Comparison of ENCODE assay signal across 36 cellular contexts in the genomic region with DNA sequence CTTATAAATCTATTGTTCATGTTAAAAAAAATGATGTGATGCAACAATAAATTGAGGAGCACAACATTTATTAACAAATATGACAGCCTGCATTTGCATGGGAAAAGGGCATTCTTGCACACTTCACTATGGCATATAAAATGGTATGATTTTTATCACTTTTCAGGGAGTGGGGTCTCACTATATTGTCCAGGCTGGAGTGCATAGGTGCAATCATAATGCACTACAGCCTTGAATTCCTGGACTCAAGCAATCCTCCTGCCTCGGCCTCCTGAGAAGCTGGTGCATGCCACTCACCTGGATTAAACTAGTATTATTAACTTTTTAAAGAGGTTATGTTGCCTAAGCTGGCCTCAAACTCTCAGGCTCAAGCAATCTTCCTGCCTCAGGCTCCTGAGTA.
"Had no signal": no experiment of that assay in that cellular context is flagged by ENCODE, and none has a peak within 500 bp of the region (broad histone marks: within the 10 kb centered on the region; RNA-seq: fewer than 3 reads in every experiment).

No MANE protein-coding gene starts in this region.

- FAIRE-seq: bronchial epithelial cell, TTC549 had no signal

- ATAC-seq: activated CD4-positive, alpha-beta T cell treated with anti-CD3 and anti-CD28 coated beads for 36 hours; activated CD4-positive, CD25-positive, alpha-beta regulatory T cell treated with anti-CD3 and anti-CD28 coated beads, Interleukin-2, amount 50 U/mL, for 24 hours; activated naive CD8-positive, alpha-beta T cell treated with anti-CD3 and anti-CD28 coated beads, Interleukin-2, amount 50 U/mL, for 24 hours had no signal

- H3K4me1 Mint-ChIP-seq: activated CD4-positive, alpha-beta T cell treated with anti-CD3 and anti-CD28 coated beads for 36 hours; activated naive CD4-positive, alpha-beta T cell treated with anti-CD3 and anti-CD28 coated beads, Interleukin-2, amount 10 ng/mL, durations not matched to agents 7 days and 5 days; activated naive CD4-positive, alpha-beta T cell treated with anti-CD3 and anti-CD28 coated beads, Interleukin-2, amount 50 U/mL, for 24 hours; activated naive CD8-positive, alpha-beta T cell treated with anti-CD3 and anti-CD28 coated beads, Interleukin-2, amount 50 U/mL, for 24 hours; brain; central memory CD8-positive, alpha-beta T cell had no signal

- H3K4me3 ChIP-seq: ascending aorta, cardiac muscle cell had no signal

- H3K4me1 ChIP-seq: ascending aorta had no signal

- H3K4me3 Mint-ChIP-seq: activated CD4-positive, alpha-beta memory T cell treated with anti-CD3 and anti-CD28 coated beads, Interleukin-2, amount 10 ng/mL, durations not matched to agents 7 days and 5 days; activated CD4-positive, alpha-beta T cell treated with anti-CD3 and anti-CD28 coated beads for 36 hours; activated CD4-positive, alpha-beta T cell treated with anti-CD3 and anti-CD28 coated beads, Interleukin-2, amount 10 ng/mL, durations not matched to agents 7 days and 5 days; activated CD8-positive, alpha-beta T cell treated with anti-CD3 and anti-CD28 coated beads, Interleukin-2, amount 10 ng/mL, durations not matched to agents 7 days and 5 days; activated naive CD4-positive, alpha-beta T cell treated with anti-CD3 and anti-CD28 coated beads, Interleukin-2, amount 10 ng/mL, durations not matched to agents 7 days and 5 days; activated naive CD4-positive, alpha-beta T cell treated with anti-CD3 and anti-CD28 coated beads, Interleukin-2, amount 50 U/mL, for 24 hours; activated naive CD8-positive, alpha-beta T cell; activated naive CD8-positive, alpha-beta T cell treated with anti-CD3 and anti-CD28 coated beads, Interleukin-2, amount 10 ng/mL, durations not matched to agents 7 days and 5 days; activated naive CD8-positive, alpha-beta T cell treated with anti-CD3 and anti-CD28 coated beads, Interleukin-2, amount 50 U/mL, for 24 hours; activated T-cell treated with anti-CD3 and anti-CD28 coated beads, Interleukin-2, amount 50 U/mL, for 24 hours; brain; central memory CD8-positive, alpha-beta T cell; T-helper 1 cell treated with Interleukin-12 subunit alpha and Interleukin-12 subunit beta and Interleukin-4 antibody, amounts not matched to agents 30 μg/mL and 1 μg/mL, for 36 hours; T-helper 2 cell treated with Interferon-gamma antibody and Interleukin-4, amounts not matched to agents 5 μg/mL and 100 μg/mL, for 36 hours had no signal

- H3K27me3 ChIP-seq: ascending aorta, cardiac muscle cell had no signal

- H3K9me3 Mint-ChIP-seq: activated CD4-positive, alpha-beta memory T cell treated with anti-CD3 and anti-CD28 coated beads, Interleukin-2, amount 10 ng/mL, durations not matched to agents 7 days and 5 days; activated CD4-positive, alpha-beta T cell treated with anti-CD3 and anti-CD28 coated beads, Interleukin-2, amount 10 ng/mL, durations not matched to agents 7 days and 5 days; activated naive CD4-positive, alpha-beta T cell treated with anti-CD3 and anti-CD28 coated beads, Interleukin-2, amount 10 ng/mL, durations not matched to agents 7 days and 5 days; activated naive CD4-positive, alpha-beta T cell treated with anti-CD3 and anti-CD28 coated beads, Interleukin-2, amount 50 U/mL, for 24 hours; activated naive CD8-positive, alpha-beta T cell treated with anti-CD3 and anti-CD28 coated beads, Interleukin-2, amount 10 ng/mL, durations not matched to agents 7 days and 5 days; activated naive CD8-positive, alpha-beta T cell treated with anti-CD3 and anti-CD28 coated beads, Interleukin-2, amount 50 U/mL, for 24 hours; activated T-cell treated with anti-CD3 and anti-CD28 coated beads, Interleukin-2, amount 50 U/mL, for 24 hours; activated T-helper 2 cell treated with anti-CD3 and anti-CD28 coated beads, Interferon-gamma antibody, Interleukin-2, Interleukin-4, amounts not matched to agents 10 μg/mL and 5 μg/mL and 100 μg/mL, durations not matched to agents 14 hours and 24 hours and 36 hours; brain; central memory CD8-positive, alpha-beta T cell; T-helper 1 cell treated with Interleukin-12 subunit alpha and Interleukin-12 subunit beta and Interleukin-4 antibody, amounts not matched to agents 30 μg/mL and 1 μg/mL, for 36 hours; T-helper 2 cell treated with Interferon-gamma antibody and Interleukin-4, amounts not matched to agents 5 μg/mL and 100 μg/mL, for 36 hours had no signal

- H3K27me3 Mint-ChIP-seq: activated CD4-positive, alpha-beta memory T cell treated with anti-CD3 and anti-CD28 coated beads, Interleukin-2, amount 10 ng/mL, durations not matched to agents 7 days and 5 days; activated CD4-positive, alpha-beta T cell treated with anti-CD3 and anti-CD28 coated beads for 36 hours; activated CD4-positive, alpha-beta T cell treated with anti-CD3 and anti-CD28 coated beads, Interleukin-2, amount 10 ng/mL, durations not matched to agents 7 days and 5 days; activated naive CD4-positive, alpha-beta T cell treated with anti-CD3 and anti-CD28 coated beads, Interleukin-2, amount 10 ng/mL, durations not matched to agents 7 days and 5 days; activated naive CD4-positive, alpha-beta T cell treated with anti-CD3 and anti-CD28 coated beads, Interleukin-2, amount 50 U/mL, for 24 hours; activated naive CD8-positive, alpha-beta T cell; activated naive CD8-positive, alpha-beta T cell treated with anti-CD3 and anti-CD28 coated beads, Interleukin-2, amount 10 ng/mL, durations not matched to agents 7 days and 5 days; activated naive CD8-positive, alpha-beta T cell treated with anti-CD3 and anti-CD28 coated beads, Interleukin-2, amount 50 U/mL, for 24 hours; activated T-cell treated with anti-CD3 and anti-CD28 coated beads, Interleukin-2, amount 50 U/mL, for 24 hours; brain; central memory CD8-positive, alpha-beta T cell had no signal

- H3K27ac ChIP-seq: ascending aorta, cardiac muscle cell, VCaP had no signal

- H3K27ac Mint-ChIP-seq: activated CD4-positive, alpha-beta memory T cell treated with anti-CD3 and anti-CD28 coated beads, Interleukin-2, amount 10 ng/mL, durations not matched to agents 7 days and 5 days; activated CD4-positive, alpha-beta T cell treated with anti-CD3 and anti-CD28 coated beads for 36 hours; activated naive CD4-positive, alpha-beta T cell treated with anti-CD3 and anti-CD28 coated beads, Interleukin-2, amount 10 ng/mL, durations not matched to agents 7 days and 5 days; activated naive CD8-positive, alpha-beta T cell; activated naive CD8-positive, alpha-beta T cell treated with anti-CD3 and anti-CD28 coated beads, Interleukin-2, amount 10 ng/mL, durations not matched to agents 7 days and 5 days; activated naive CD8-positive, alpha-beta T cell treated with anti-CD3 and anti-CD28 coated beads, Interleukin-2, amount 50 U/mL, for 24 hours; activated T-cell treated with anti-CD3 and anti-CD28 coated beads, Interleukin-2, amount 50 U/mL, for 24 hours; activated T-helper 2 cell treated with anti-CD3 and anti-CD28 coated beads, Interferon-gamma antibody, Interleukin-2, Interleukin-4, amounts not matched to agents 10 μg/mL and 5 μg/mL and 100 μg/mL, durations not matched to agents 14 hours and 24 hours and 36 hours; brain; T-helper 1 cell treated with Interleukin-12 subunit alpha and Interleukin-12 subunit beta and Interleukin-4 antibody, amounts not matched to agents 30 μg/mL and 1 μg/mL, for 36 hours; T-helper 2 cell treated with Interferon-gamma antibody and Interleukin-4, amounts not matched to agents 5 μg/mL and 100 μg/mL, for 36 hours had no signal

- H3K9me3 ChIP-seq: ascending aorta had no signal

- DNase-seq: activated CD4-positive, alpha-beta memory T cell treated with anti-CD3 and anti-CD28 coated beads, Interleukin-2, amount 10 ng/mL, durations not matched to agents 7 days and 5 days; activated CD4-positive, alpha-beta T cell treated with anti-CD3 and anti-CD28 coated beads for 1 hour; activated CD4-positive, alpha-beta T cell treated with anti-CD3 and anti-CD28 coated beads for 36 hours; activated CD4-positive, alpha-beta T cell treated with anti-CD3 and anti-CD28 coated beads for 48 hours; activated CD4-positive, alpha-beta T cell treated with anti-CD3 and anti-CD28 coated beads, Interleukin-2, amount 10 ng/mL, durations not matched to agents 7 days and 5 days; activated CD4-positive, alpha-beta T cell treated with anti-CD3 and anti-CD28 coated beads, Interleukin-2, amount 50 U/mL, for 48 hours; activated CD4-positive, CD25-positive, alpha-beta regulatory T cell; activated CD8-positive, alpha-beta memory T cell treated with anti-CD3 and anti-CD28 coated beads, Interleukin-2, amount 50 U/mL, for 48 hours; activated CD8-positive, alpha-beta T cell treated with anti-CD3 and anti-CD28 coated beads, Interleukin-2, amount 10 ng/mL, durations not matched to agents 7 days and 5 days; activated effector memory CD4-positive, alpha-beta T cell treated with Interleukin-2 at 50 U/mL for 16 hours; activated gamma-delta T cell; activated naive CD4-positive, alpha-beta T cell treated with anti-CD3 and anti-CD28 coated beads, Interleukin-2, amount 10 ng/mL, durations not matched to agents 7 days and 5 days; activated naive CD4-positive, alpha-beta T cell treated with Interleukin-2 at 50 U/mL for 16 hours; activated naive CD8-positive, alpha-beta T cell treated with anti-CD3 and anti-CD28 coated beads, Interleukin-2, amount 10 ng/mL, durations not matched to agents 7 days and 5 days; activated naive CD8-positive, alpha-beta T cell treated with anti-CD3 and anti-CD28 coated beads, Interleukin-2, amount 50 U/mL, for 24 hours; activated T-cell treated with anti-CD3 and anti-CD28 coated beads, Interleukin-2, amount 50 U/mL, for 24 hours; activated T-cell treated with anti-CD3 and anti-CD28 coated beads, Interleukin-2, amount 50 U/mL, for 48 hours; amygdala; anterior cingulate cortex; caudate nucleus; cerebellar nuclear complex; T-helper 1 cell; T-helper 9 cell had no signal
